9 cellular contexts compared by ENCODE assay signal in genomic region chr2:118846667-118847446, GRCh38. TPM values are rescaled to one million over a fixed set of nuclear protein-coding genes. Genes with fewer than 3 reads are reported as not detected.
DNase-seq lines count a peak whose midpoint lies in the region; ATAC-seq and TF ChIP-seq lines count a peak whose summit lies in the region.
"Had no signal": no experiment of that assay in that cellular context is flagged by ENCODE, and none has a peak within 500 bp of the region (broad histone marks: within the 10 kb centered on the region; RNA-seq: fewer than 3 reads in every experiment).

No MANE protein-coding gene starts in this region.

- H3K27ac Mint-ChIP-seq in CD8-positive, alpha-beta memory T cell, result no peak overlapping the region
- no peak overlapping the region for H3K27ac Mint-ChIP-seq in neural crest cell (ENCODE audit: unreplicated experiment)

- H3K4me1 ChIP-seq in CD8-positive, alpha-beta memory T cell (ENCODE audit: insufficient read depth, low read length), result peaks cover 3% of the 10 kb centered on the region
- peaks cover 60% of the 10 kb centered on the region for H3K4me1 ChIP-seq in HUES6 (ENCODE audit: control insufficient read depth, insufficient read depth, low read length)
- H3K4me1 ChIP-seq in upper lobe of right lung, result peaks cover 13% of the 10 kb centered on the region

- no peak overlapping the region for H3K9ac ChIP-seq in HUES6 (ENCODE audit: low read length)

- ATAC-seq in HG02610 (IDR thresholded peaks at IDR 0.05; ENCODE audit: unreplicated experiment) (no peak), upper lobe of right lung (no peak)

- no peak for DNase-seq in CD8-positive, alpha-beta memory T cell
- DNase-seq in coronary artery (ENCODE audit: low spot score) (no peak), neural crest cell (ENCODE audit: low read depth, low spot score) (no peak), NCI-H1436 treated with DMSO at 0.1 percent for 48 hours (lab: John Stamatoyannopoulos, UW) (no peak), upper lobe of right lung (no peak)
- no peak for DNase-seq in activated CD4-positive, CD25-positive, alpha-beta regulatory T cell treated with anti-CD3 and anti-CD28 coated beads, Interleukin-2, amount 50 U/mL, for 72 hours

- H3K36me3 ChIP-seq in CD8-positive, alpha-beta memory T cell (ENCODE audit: insufficient read depth, low read length), result no peaks in the 10 kb centered on the region
- H3K36me3 ChIP-seq in HUES6 (ENCODE audit: control insufficient read depth, insufficient read depth, low read length) (no peaks in the 10 kb centered on the region), upper lobe of right lung (no peaks in the 10 kb centered on the region)
- H3K36me3 ChIP-seq: gastroesophageal sphincter had no signal

- H3K27me3 Mint-ChIP-seq in CD8-positive, alpha-beta memory T cell, result peaks cover 68 to 87% of the 10 kb centered on the region in 2 donors
- peaks cover 97% of the 10 kb centered on the region for H3K27me3 Mint-ChIP-seq in neural crest cell (ENCODE audit: low read depth)

- H3K4me3 ChIP-seq in CD8-positive, alpha-beta memory T cell (ENCODE audit: low read length), result no peak overlapping the region
- peak overlapping the region; percentile 45; the same call in 1 of the 2 replicates for H3K4me3 ChIP-seq in HUES6 (ENCODE audit: low read depth, low read length)
- peak overlapping the region; percentile 71 for H3K4me3 ChIP-seq in coronary artery
- no peak overlapping the region for H3K4me3 ChIP-seq in upper lobe of right lung

- peak overlapping the region in 4 of 7 donors; percentile 19 to 56 (median 50) for H3K4me3 Mint-ChIP-seq in CD8-positive, alpha-beta memory T cell
- peak overlapping the region; percentile 82 for H3K4me3 Mint-ChIP-seq in neural crest cell

- TF ChIP-seq CTCF in coronary artery (IDR thresholded peaks at IDR 0.05) (no peak), neural crest cell (conservative IDR thresholded peaks at IDR 0.05) (no peak), upper lobe of right lung (IDR thresholded peaks at IDR 0.05) (no peak)

- peaks cover 19 to 40% (median 25%) of the 10 kb centered on the region in 3 donors for H3K4me1 Mint-ChIP-seq in CD8-positive, alpha-beta memory T cell
- peaks cover 39% of the 10 kb centered on the region for H3K4me1 Mint-ChIP-seq in neural crest cell

- POLR2A ChIA-PET in CD8-positive, alpha-beta memory T cell (lab: Charles Lee), result no interaction called here

- H3K27me3 ChIP-seq in CD8-positive, alpha-beta memory T cell (ENCODE audit: insufficient read depth, low read length, poor library complexity, severe bottlenecking), result peaks cover 47% of the 10 kb centered on the region
- H3K27me3 ChIP-seq in HUES6 (ENCODE audit: control insufficient read depth, insufficient read depth, low read length) (peaks cover 99% of the 10 kb centered on the region), upper lobe of right lung (peaks cover 95% of the 10 kb centered on the region)

- no peak overlapping the region for H3K27ac ChIP-seq in CD8-positive, alpha-beta memory T cell (ENCODE audit: low read depth, low read length)
- H3K27ac ChIP-seq in HUES6 (ENCODE audit: low read depth, low read length), result no peak overlapping the region
- H3K27ac ChIP-seq in coronary artery, result no peak overlapping the region
- no peak overlapping the region for H3K27ac ChIP-seq in upper lobe of right lung
- H3K27ac ChIP-seq: gastroesophageal sphincter had no signal

- CTCF ChIA-PET in CD8-positive, alpha-beta memory T cell (lab: Charles Lee), result interaction anchor here (0.7 to 3.6 kb wide), 3 partner anchors 8 to 55 kb away, joined by 3 to 18 read pairs (median 5); no protein-coding TSS in a partner anchor

- H3K9me3 ChIP-seq in CD8-positive, alpha-beta memory T cell (ENCODE audit: low read length), result no peaks in the 10 kb centered on the region
- H3K9me3 ChIP-seq in HUES6 (ENCODE audit: control insufficient read depth, insufficient read depth, low read depth, low read length), result no peaks in the 10 kb centered on the region
- no peaks in the 10 kb centered on the region for H3K9me3 ChIP-seq in upper lobe of right lung
- H3K9me3 ChIP-seq: gastroesophageal sphincter had no signal

- intact Hi-C loops in upper lobe of right lung (cut with DNase I), result no loop called here

- H3K36me3 Mint-ChIP-seq in CD8-positive, alpha-beta memory T cell, result peaks cover 0 to 2% (median 0%) of the 10 kb centered on the region in 3 donors
- peaks cover 7% of the 10 kb centered on the region for H3K36me3 Mint-ChIP-seq in neural crest cell (ENCODE audit: low read depth)

- H3K9me3 Mint-ChIP-seq in CD8-positive, alpha-beta memory T cell, result peaks cover 0 to 5% (median 2%) of the 10 kb centered on the region in 5 donors
- H3K9me3 Mint-ChIP-seq in neural crest cell, result no peaks in the 10 kb centered on the region

RNA-seq across cellular contexts. Expression of gene EN1, which starts 0.6 kb away (rescaled TPM):
- total RNA-seq in CD8-positive, alpha-beta memory T cell, result not detected
- not detected for polyA plus RNA-seq in CD8-positive, alpha-beta memory T cell
- 12.6 and 13.9 TPM in 2 replicates for total RNA-seq in neural crest cell
- not detected for total RNA-seq in upper lobe of right lung

Comparison
In these comparisons a context has a peak if more than half of its experiments do, and no peak if none do; other contexts are left out.
1. H3K4me3 ChIP-seq: peak in HUES6 (single experiment) and coronary artery (single experiment); none in CD8-positive, alpha-beta memory T cell (single experiment) and upper lobe of right lung (single experiment).
2. RNA of gene EN1, which starts 0.6 kb away (total RNA-seq): 12.6 to 13.9 TPM in neural crest cell; not detected in CD8-positive, alpha-beta memory T cell and not detected in upper lobe of right lung (single experiment); every median in the first group is over 10 times any median in the second.